ENCODE assay signal across 35 cellular contexts in genomic region chr1:79663916-79664315, GRCh38.
DNase-seq lines count a peak whose midpoint lies in the region; ATAC-seq lines count a peak whose summit lies in the region.
"Had no signal": no experiment of that assay in that cellular context is flagged by ENCODE, and none has a peak within 500 bp of the region (broad histone marks: within the 10 kb centered on the region; RNA-seq: fewer than 3 reads in every experiment).

No MANE protein-coding gene starts in this region.

- no peaks in the 10 kb centered on the region for H3K79me1 ChIP-seq in neuronal stem cell (ENCODE audit: low read depth, low read length)

- H3K9me3 ChIP-seq in HUES48 (ENCODE audit: control insufficient read depth, insufficient read depth, low read length) (peaks cover 5% of the 10 kb centered on the region), neuronal stem cell (replicated peaks in 1 of 2; ENCODE audit: control insufficient read depth in 2 of 2, insufficient read depth in 1 of 2, low read depth in 1 of 2, low read length in 2 of 2) (no peaks in the 10 kb centered on the region)
- H3K9me3 ChIP-seq: BLaER1 treated with 17β-estradiol and CSF1 and Interleukin-3, amounts not matched to agents 10 nM and 100 nM; colonic mucosa; lower lobe of right lung; mucosa of descending colon; pancreas had no signal

- H3K4me3 Mint-ChIP-seq in activated naive CD4-positive, alpha-beta T cell treated with anti-CD3 and anti-CD28 coated beads, Interleukin-2, amount 10 ng/mL, durations not matched to agents 7 days and 5 days: no peak overlapping the region
- no peak overlapping the region for H3K4me3 Mint-ChIP-seq in immature natural killer cell
- H3K4me3 Mint-ChIP-seq: activated CD8-positive, alpha-beta T cell treated with anti-CD3 and anti-CD28 coated beads, Interleukin-2, amount 10 ng/mL, durations not matched to agents 7 days and 5 days; activated naive CD4-positive, alpha-beta T cell treated with anti-CD3 and anti-CD28 coated beads for 36 hours; natural killer cell; T-helper 17 cell had no signal

- no peaks in the 10 kb centered on the region for H3K4me1 Mint-ChIP-seq in activated naive CD4-positive, alpha-beta T cell treated with anti-CD3 and anti-CD28 coated beads, Interleukin-2, amount 10 ng/mL, durations not matched to agents 7 days and 5 days
- H3K4me1 Mint-ChIP-seq in immature natural killer cell: no peaks in the 10 kb centered on the region
- H3K4me1 Mint-ChIP-seq: natural killer cell, T-helper 17 cell had no signal

- no peaks in the 10 kb centered on the region for H3K36me3 Mint-ChIP-seq in activated naive CD4-positive, alpha-beta T cell treated with anti-CD3 and anti-CD28 coated beads, Interleukin-2, amount 10 ng/mL, durations not matched to agents 7 days and 5 days
- no peaks in the 10 kb centered on the region for H3K36me3 Mint-ChIP-seq in immature natural killer cell

- H3K4me3 ChIP-seq in HUES48 (ENCODE audit: low read depth, low read length): no peak overlapping the region
- no peak overlapping the region for H3K4me3 ChIP-seq in neuronal stem cell (ENCODE audit: low read length in 2 of 2)
- H3K4me3 ChIP-seq: BLaER1 treated with 17β-estradiol and CSF1 and Interleukin-3, amounts not matched to agents 10 nM and 100 nM; cardiac muscle cell; colonic mucosa; GM23248; heart left ventricle; lower lobe of right lung; mucosa of descending colon; pancreas had no signal

- H3K23ac ChIP-seq in neuronal stem cell (ENCODE audit: low read depth, low read length, poor library complexity): no peak overlapping the region

- CTCF ChIA-PET in activated naive CD4-positive, alpha-beta T cell treated with anti-CD3 and anti-CD28 coated beads, Interleukin-2, amount 10 ng/mL, durations not matched to agents 7 days and 5 days (lab: Charles Lee): no interaction called here

- H2AK5ac ChIP-seq in neuronal stem cell (ENCODE audit: low read depth, low read length): no peak overlapping the region

- peak overlapping the region; percentile 47 for H2AFZ ChIP-seq in neuronal stem cell (ENCODE audit: low read length)
- H2AFZ ChIP-seq: GM23248 had no signal

- H2BK12ac ChIP-seq in neuronal stem cell (ENCODE audit: low read length): no peak overlapping the region

- H3K4me2 ChIP-seq in neuronal stem cell (ENCODE audit: insufficient read depth, low read length, poor library complexity, severe bottlenecking): no peak overlapping the region

- H3K9ac ChIP-seq in HUES48 (ENCODE audit: low read depth, low read length) (no peak overlapping the region), neuronal stem cell (ENCODE audit: low read depth, low read length, poor library complexity) (no peak overlapping the region)
- H3K9ac ChIP-seq: BLaER1 treated with 17β-estradiol and CSF1 and Interleukin-3, amounts not matched to agents 10 nM and 100 nM; GM23248 had no signal

- no peak overlapping the region for H4K8ac ChIP-seq in neuronal stem cell (ENCODE audit: low read depth, low read length)

- no peak overlapping the region for H2BK120ac ChIP-seq in neuronal stem cell (ENCODE audit: low read depth, low read length)

- no peak overlapping the region for H3K4ac ChIP-seq in neuronal stem cell (ENCODE audit: low read length)

- H3K27ac ChIP-seq in HUES48 (ENCODE audit: low read depth, low read length) (peak overlapping the region; percentile 60), neuronal stem cell (replicated peaks; ENCODE audit: low read length) (no peak overlapping the region)
- H3K27ac ChIP-seq: BLaER1 treated with 17β-estradiol and CSF1 and Interleukin-3, amounts not matched to agents 10 nM and 100 nM; cardiac muscle cell; colonic mucosa; GM23248; heart left ventricle; lower lobe of right lung; pancreas had no signal

- H3K18ac ChIP-seq in neuronal stem cell (ENCODE audit: low read length): no peak overlapping the region

- no peak overlapping the region for H3K27ac Mint-ChIP-seq in activated naive CD4-positive, alpha-beta T cell treated with anti-CD3 and anti-CD28 coated beads, Interleukin-2, amount 10 ng/mL, durations not matched to agents 7 days and 5 days
- no peak overlapping the region for H3K27ac Mint-ChIP-seq in immature natural killer cell
- H3K27ac Mint-ChIP-seq: activated CD8-positive, alpha-beta T cell treated with anti-CD3 and anti-CD28 coated beads, Interleukin-2, amount 10 ng/mL, durations not matched to agents 7 days and 5 days; activated naive CD4-positive, alpha-beta T cell treated with anti-CD3 and anti-CD28 coated beads for 36 hours; natural killer cell; T-helper 17 cell had no signal

- H3K9me3 Mint-ChIP-seq in activated naive CD4-positive, alpha-beta T cell treated with anti-CD3 and anti-CD28 coated beads, Interleukin-2, amount 10 ng/mL, durations not matched to agents 7 days and 5 days: no peaks in the 10 kb centered on the region
- H3K9me3 Mint-ChIP-seq in immature natural killer cell: peaks cover 8 to 42% (median 29%) of the 10 kb centered on the region in 6 donors

- DNase-seq in amniotic stem cell (lab: John Stamatoyannopoulos, UW) (peak; percentile 10), fibroblast of peridontal ligament (ENCODE audit: extremely low read depth) (peak; percentile 4), neuronal stem cell (ENCODE audit: low spot score) (peak; percentile 14), immature natural killer cell (no peak), glomerular visceral epithelial cell (ENCODE audit: extremely low spot score) (no peak)
- DNase-seq in activated naive CD4-positive, alpha-beta T cell treated with anti-CD3 and anti-CD28 coated beads, Interleukin-2, amount 10 ng/mL, durations not matched to agents 7 days and 5 days: no peak
- DNase-seq: activated CD4-positive, alpha-beta T cell treated with anti-CD3 and anti-CD28 coated beads for 1 hour; activated CD8-positive, alpha-beta T cell treated with anti-CD3 and anti-CD28 coated beads, Interleukin-2, amount 10 ng/mL, durations not matched to agents 7 days and 5 days; activated naive CD4-positive, alpha-beta T cell treated with anti-CD3 and anti-CD28 coated beads for 36 hours; amygdala; colonic mucosa; DMS153; effector memory CD4-positive, alpha-beta T cell; foreskin fibroblast; GM23248; heart left ventricle; Karpas-422; lower lobe of right lung; mucosa of descending colon; natural killer cell; NCI-H1417; NCI-H2029; NCI-H524 treated with DMSO at 0.1 percent for 48 hours; pancreas; Right ventricle myocardium superior; stimulated activated CD4-positive, alpha-beta T cell treated with anti-CD3 and anti-CD28 coated beads, Interleukin-1b, Interleukin-23, amount 100 ng/mL, for 48 hours; stimulated activated naive CD8-positive, alpha-beta T cell treated with anti-CD3 and anti-CD28 coated beads, Interleukin-15, Interleukin-2, amounts not matched to agents 100 U/mL and 50 U/mL, for 24 hours; T-helper 17 cell had no signal

- H3K36me3 ChIP-seq in HUES48 (ENCODE audit: control insufficient read depth, insufficient read depth, low read length) (no peaks in the 10 kb centered on the region), neuronal stem cell (replicated peaks in 1 of 2; ENCODE audit: control insufficient read depth in 2 of 2, insufficient read depth in 2 of 2, low read length in 2 of 2) (no peaks in the 10 kb centered on the region)
- H3K36me3 ChIP-seq: BLaER1 treated with 17β-estradiol and CSF1 and Interleukin-3, amounts not matched to agents 10 nM and 100 nM; cardiac muscle cell; colonic mucosa; heart left ventricle; lower lobe of right lung; pancreas had no signal

- H3K27me3 Mint-ChIP-seq in activated naive CD4-positive, alpha-beta T cell treated with anti-CD3 and anti-CD28 coated beads, Interleukin-2, amount 10 ng/mL, durations not matched to agents 7 days and 5 days: no peaks in the 10 kb centered on the region
- peaks cover 0 to 2% (median 0%) of the 10 kb centered on the region in 3 donors for H3K27me3 Mint-ChIP-seq in immature natural killer cell (ENCODE audit: low read depth in 3 of 3)
- H3K27me3 Mint-ChIP-seq: T-helper 17 cell had no signal

- no peak overlapping the region for H3K14ac ChIP-seq in neuronal stem cell (ENCODE audit: low read length)

- H2BK15ac ChIP-seq in neuronal stem cell (ENCODE audit: low read length): no peak overlapping the region

- ATAC-seq in GM18909 (IDR thresholded peaks at IDR 0.05; ENCODE audit: poor library complexity, unreplicated experiment): no peak
- ATAC-seq: activated CD8-positive, alpha-beta T cell treated with anti-CD3 and anti-CD28 coated beads, Interleukin-2, amount 10 ng/mL, durations not matched to agents 7 days and 5 days; heart left ventricle; HepG2; lower lobe of right lung; mucosa of descending colon; natural killer cell; Panc1; pancreas; SK-N-SH treated with all-trans-retinoic acid at 6 μM for 48 hours; stimulated activated naive CD8-positive, alpha-beta T cell treated with anti-CD3 and anti-CD28 coated beads, Interleukin-15, Interleukin-2, amounts not matched to agents 100 U/mL and 50 U/mL, for 24 hours; T-helper 17 cell had no signal

- H2BK5ac ChIP-seq in neuronal stem cell (ENCODE audit: low read length): no peak overlapping the region

- whole genome bisulfite sequencing in neuronal stem cell (ENCODE audit: extremely low coverage in 2 of 2, insufficient read length in 2 of 2, insufficient replicate concordance in 1 of 2), 2 donors: no CpG with 5 or more reads among the region's 2 CpGs

- no peaks in the 10 kb centered on the region for H3K27me3 ChIP-seq in HUES48 (ENCODE audit: control insufficient read depth, insufficient read depth, low read length)
- no peaks in the 10 kb centered on the region for H3K27me3 ChIP-seq in neuronal stem cell (ENCODE audit: control insufficient read depth in 3 of 3, insufficient read depth in 3 of 3, low read depth in 1 of 3, low read length in 3 of 3)
- H3K27me3 ChIP-seq: BLaER1 treated with 17β-estradiol and CSF1 and Interleukin-3, amounts not matched to agents 10 nM and 100 nM; cardiac muscle cell; colonic mucosa; heart left ventricle; pancreas had no signal

- H3K4me1 ChIP-seq in HUES48 (ENCODE audit: control insufficient read depth, insufficient read depth, low read length) (peaks cover 6% of the 10 kb centered on the region), neuronal stem cell (ENCODE audit: control insufficient read depth in 2 of 2, insufficient read depth in 1 of 2, low read depth in 1 of 2, low read length in 2 of 2) (peaks cover 3% of the 10 kb centered on the region in 2 donors)
- H3K4me1 ChIP-seq: colonic mucosa, heart left ventricle, lower lobe of right lung, pancreas had no signal

- no peak overlapping the region for H4K91ac ChIP-seq in neuronal stem cell (ENCODE audit: low read depth, low read length, poor library complexity)

Comparison
In these comparisons a context has a peak if more than half of its experiments do, and no peak if none do; other contexts are left out.
1. DNase-seq: peak in amniotic stem cell (single experiment), fibroblast of peridontal ligament (single experiment) and neuronal stem cell (single experiment); none in activated naive CD4-positive, alpha-beta T cell treated with anti-CD3 and anti-CD28 coated beads, Interleukin-2, amount 10 ng/mL, durations not matched to agents 7 days and 5 days (single experiment), immature natural killer cell (0 of 3) and glomerular visceral epithelial cell (single experiment).